Comparison of ENCODE assay signal across 21 cellular contexts in the genomic region with DNA sequence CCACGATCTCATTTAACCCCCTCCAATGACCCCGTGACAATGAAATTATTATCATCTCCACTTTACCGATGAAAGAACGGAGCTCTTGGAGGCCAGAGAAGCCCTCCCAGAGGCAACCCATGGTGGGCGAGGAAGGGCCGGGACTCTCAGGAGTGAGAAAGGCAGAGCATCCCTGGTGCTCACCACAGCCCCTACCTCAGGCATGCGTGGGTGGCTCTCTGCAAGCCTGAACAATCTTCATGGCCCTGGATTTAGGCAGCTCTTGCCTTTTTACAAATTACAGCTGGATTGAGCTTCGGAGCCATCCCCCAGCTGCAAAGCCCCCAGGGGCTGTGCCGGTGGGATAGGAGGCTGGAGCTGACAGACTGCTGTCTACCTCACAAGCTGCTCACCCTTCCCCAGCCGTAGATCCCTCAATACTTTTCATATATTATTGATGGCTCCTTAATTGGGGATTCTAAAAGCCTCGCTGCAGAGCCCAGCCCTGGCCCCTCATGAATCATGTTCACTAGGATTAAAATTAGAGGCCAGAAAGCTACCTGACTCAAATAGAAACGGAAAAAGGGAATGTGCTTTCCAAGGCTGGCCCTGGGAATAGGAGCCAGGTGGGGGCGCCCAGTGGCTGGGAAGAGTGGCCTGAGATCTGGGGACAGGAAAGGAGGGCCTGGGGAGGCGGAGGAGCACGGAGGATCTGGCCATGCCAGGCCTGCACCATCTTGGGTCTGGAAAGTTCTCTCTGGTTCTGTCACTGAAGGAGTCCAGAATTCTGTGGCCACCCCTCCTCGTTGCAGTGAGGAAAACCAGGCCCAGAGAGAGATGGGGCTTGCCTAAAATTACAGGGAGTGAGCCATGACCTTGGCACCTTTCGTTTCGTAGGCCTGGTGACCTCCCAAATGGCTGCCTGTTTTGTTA. TPM values are rescaled to one million over a fixed set of nuclear protein-coding genes. Genes with fewer than 3 reads are reported as not detected.
DNase-seq lines count a peak whose midpoint lies in the region; ATAC-seq, FAIRE-seq and TF ChIP-seq lines count a peak whose summit lies in the region.
"Had no signal": no experiment of that assay in that cellular context is flagged by ENCODE, and none has a peak within 500 bp of the region (broad histone marks: within the 10 kb centered on the region; RNA-seq: fewer than 3 reads in every experiment).

No MANE protein-coding gene starts in this region.

- POLR2A ChIA-PET in activated CD8-positive, alpha-beta T cell treated with anti-CD3 and anti-CD28 coated beads for 36 hours (lab: Charles Lee): interaction anchor here (0.9 kb wide), 1 partner anchor 8 kb away, joined by 3 read pairs; no protein-coding TSS in a partner anchor

- H3K4me1 Mint-ChIP-seq in activated CD8-positive, alpha-beta T cell treated with anti-CD3 and anti-CD28 coated beads for 36 hours (ENCODE audit: low read depth): no peaks in the 10 kb centered on the region

- no peaks in the 10 kb centered on the region for H3K9me3 Mint-ChIP-seq in activated CD8-positive, alpha-beta T cell treated with anti-CD3 and anti-CD28 coated beads for 36 hours
- H3K9me3 Mint-ChIP-seq: CD8-positive, alpha-beta T cell had no signal

- no peak overlapping the region for H3K4me3 ChIP-seq in cardiac fibroblast (replicated peaks in 1 of 2; ENCODE audit: low read depth in 2 of 2, low read length in 2 of 2)
- H3K4me3 ChIP-seq: ovary, PC-9, skin epidermis had no signal

- H3K27ac Mint-ChIP-seq in activated CD8-positive, alpha-beta T cell treated with anti-CD3 and anti-CD28 coated beads for 36 hours: no peak overlapping the region
- H3K27ac Mint-ChIP-seq: CD8-positive, alpha-beta T cell had no signal

- peak; percentile 34 for TF ChIP-seq CTCF in D721Med (IDR thresholded peaks at IDR 0.05; ENCODE audit: insufficient read depth, missing control alignments)
- peak; percentile 3 for TF ChIP-seq CTCF in cardiac fibroblast (IDR thresholded peaks at IDR 0.05; ENCODE audit: low read depth, low read length)
- TF ChIP-seq CTCF in activated CD8-positive, alpha-beta T cell treated with anti-CD3 and anti-CD28 coated beads for 36 hours (IDR thresholded peaks at IDR 0.05): no peak

- peaks cover 2% of the 10 kb centered on the region for H3K27me3 Mint-ChIP-seq in activated CD8-positive, alpha-beta T cell treated with anti-CD3 and anti-CD28 coated beads for 36 hours

- ATAC-seq in HG03280 (IDR thresholded peaks at IDR 0.05; ENCODE audit: unreplicated experiment): no peak
- no peak for ATAC-seq in GM19023 (IDR thresholded peaks at IDR 0.05; ENCODE audit: unreplicated experiment)
- ATAC-seq in activated CD8-positive, alpha-beta T cell treated with anti-CD3 and anti-CD28 coated beads for 36 hours: no peak
- ATAC-seq in HG02588 (IDR thresholded peaks at IDR 0.05; ENCODE audit: unreplicated experiment): no peak
- ATAC-seq: CD8-positive, alpha-beta T cell; left lobe of liver had no signal

- no peak for DNase-seq in D721Med (ENCODE audit: insufficient read length, low spot score)
- peak; percentile 25 for DNase-seq in HT1080 (ENCODE audit: low read depth)
- no peak for DNase-seq in cardiac fibroblast (ENCODE audit: low read depth in 2 of 2)
- DNase-seq in left kidney (ENCODE audit: low read depth, low spot score): peak; percentile 85
- DNase-seq in activated CD8-positive, alpha-beta T cell treated with anti-CD3 and anti-CD28 coated beads for 36 hours: no peak
- DNase-seq: activated effector memory CD4-positive, alpha-beta T cell treated with anti-CD3 and anti-CD28 coated beads, Interleukin-2, amount 50 U/mL, for 16 hours; amygdala; CD8-positive, alpha-beta T cell; EL; NCI-H1417 treated with DMSO at 0.1 percent for 48 hours; NCI-H2171 treated with DMSO at 0.1 percent for 48 hours; ovary; PC-9; stimulated activated CD4-positive, alpha-beta T cell treated with anti-CD3 and anti-CD28 coated beads, Interleukin-4, amount 100 ng/mL, for 24 hours; T1000 had no signal

- CTCF ChIA-PET in activated CD8-positive, alpha-beta T cell treated with anti-CD3 and anti-CD28 coated beads for 36 hours (lab: Charles Lee): interaction anchor here (0.8 to 3.3 kb wide), 5 partner anchors 27 to 51 kb away, joined by 3 to 12 read pairs (median 5); no protein-coding TSS in a partner anchor

- intact Hi-C loops in activated CD8-positive, alpha-beta T cell treated with anti-CD3 and anti-CD28 coated beads for 36 hours (cut with micrococcal nuclease): no loop called here

- no peaks in the 10 kb centered on the region for H3K36me3 Mint-ChIP-seq in activated CD8-positive, alpha-beta T cell treated with anti-CD3 and anti-CD28 coated beads for 36 hours (ENCODE audit: low read depth)
- H3K36me3 Mint-ChIP-seq: CD8-positive, alpha-beta T cell had no signal

- H3K4me3 Mint-ChIP-seq in activated CD8-positive, alpha-beta T cell treated with anti-CD3 and anti-CD28 coated beads for 36 hours: no peak overlapping the region
- H3K4me3 Mint-ChIP-seq: CD8-positive, alpha-beta T cell had no signal

- FAIRE-seq in D721Med (lab: Jason Lieb, UNC): no peak
- FAIRE-seq: HTR-8/SVneo had no signal

RNA-seq across cellular contexts. Expression of a gene that starts 29.1 kb away (rescaled TPM):
- 1.3 and 1.5 TPM in 2 replicates for total RNA-seq in HT1080 (2014; rRNA removed; shearing (Covaris generic))
- 0.96 and 1.4 TPM in 2 replicates for polyA plus RNA-seq in HT1080 (2015; cell fraction: cytosol; rRNA removed)
- polyA plus RNA-seq in HT1080 (2015; cell fraction: nucleus; rRNA removed): 1.6 and 1.9 TPM in 2 replicates
- total RNA-seq in activated CD8-positive, alpha-beta T cell treated with anti-CD3 and anti-CD28 coated beads for 36 hours: 1 to 10 TPM in 1 of 2 experiments, under 1 TPM in 1; 0.69 to 1.2 TPM

Comparison
In these comparisons a context has a peak if more than half of its experiments do, and no peak if none do; other contexts are left out.
1. DNase-seq: peak in HT1080 (single experiment) and left kidney (single experiment); none in D721Med (single experiment), cardiac fibroblast (0 of 2) and activated CD8-positive, alpha-beta T cell treated with anti-CD3 and anti-CD28 coated beads for 36 hours (single experiment).